In genomic region chr15:63277044-63277892, GRCh38 we compare ENCODE assay signal across 8 cellular contexts. TPM values are rescaled to one million over a fixed set of nuclear protein-coding genes. Genes with fewer than 3 reads are reported as not detected.
A peak's percentile ranks its signal among the peaks of the same experiment; 100 is the strongest.
DNase-seq lines count a peak whose midpoint lies in the region; ATAC-seq lines count a peak whose summit lies in the region.

APH1B (plus strand) TSS chr15:63277605; CDS start chr15:63277624, 19 bp downstream.

- H3K27ac ChIP-seq in cingulate gyrus (ENCODE audit: low read depth, low read length): peak within 1 kb of the TSS; percentile 85

- CTCF ChIA-PET in activated CD4-positive, alpha-beta T cell treated with anti-CD3 and anti-CD28 coated beads for 36 hours (lab: Charles Lee): interaction anchor here (3.2 kb wide), 1 partner anchor 11 kb away, joined by 10 read pairs; no protein-coding TSS in a partner anchor

- ATAC-seq in HG03039 (IDR thresholded peaks at IDR 0.05; ENCODE audit: unreplicated experiment) (peak; percentile 71), left colon (peak; percentile 89)
- ATAC-seq in activated CD4-positive, alpha-beta T cell treated with anti-CD3 and anti-CD28 coated beads for 36 hours: peak; percentile 83

- H3K27me3 Mint-ChIP-seq in activated CD4-positive, alpha-beta T cell treated with anti-CD3 and anti-CD28 coated beads for 36 hours: no peaks in the 10 kb centered on the region

- intact Hi-C loops in activated CD4-positive, alpha-beta T cell treated with anti-CD3 and anti-CD28 coated beads for 36 hours (cut with DNase I, micrococcal nuclease): loop anchor here (1.0 to 5.0 kb wide), 5 partner anchors 88 to 229 kb away; partner anchors contain the start of genes RAB8B (in 2 of the 2), RPS27L (in 2 of the 2) and LACTB (in 1 of the 2)
- intact Hi-C loops in left colon (cut with DNase I, micrococcal nuclease): no loop called here

- DNase-seq in NCI-H2107 (lab: John Stamatoyannopoulos, UW) (peak; percentile 56), NCI-H2107 treated with DMSO at 0.1 percent for 48 hours (lab: John Stamatoyannopoulos, UW; ENCODE audit: unreplicated experiment) (no peak), NCI-H345 (lab: John Stamatoyannopoulos, UW) (peak; percentile 64), left colon (peak; percentile 85 to 90)
- peak; percentile 80 for DNase-seq in activated CD4-positive, alpha-beta T cell treated with anti-CD3 and anti-CD28 coated beads for 36 hours
- peak; percentile 68 to 80 for DNase-seq in stimulated activated CD4-positive, alpha-beta T cell treated with anti-CD3 and anti-CD28 coated beads, Interleukin-2, amount 100 ng/mL, for 24 hours

- H3K4me3 Mint-ChIP-seq in activated CD4-positive, alpha-beta T cell treated with anti-CD3 and anti-CD28 coated beads for 36 hours: peak within 1 kb of the TSS; percentile 78

- H3K9me3 Mint-ChIP-seq in activated CD4-positive, alpha-beta T cell treated with anti-CD3 and anti-CD28 coated beads for 36 hours (ENCODE audit: low read depth): no peaks in the 10 kb centered on the region

- peaks cover 29% of the 10 kb centered on the region for H3K4me1 Mint-ChIP-seq in activated CD4-positive, alpha-beta T cell treated with anti-CD3 and anti-CD28 coated beads for 36 hours

- peaks cover 6% of the 10 kb centered on the region for H3K36me3 Mint-ChIP-seq in activated CD4-positive, alpha-beta T cell treated with anti-CD3 and anti-CD28 coated beads for 36 hours (ENCODE audit: low read depth)

- POLR2A ChIA-PET in activated CD4-positive, alpha-beta T cell treated with anti-CD3 and anti-CD28 coated beads for 36 hours (lab: Charles Lee): interaction anchor here (0.9 kb wide), 1 partner anchor 82 kb away, joined by 5 read pairs; no protein-coding TSS in a partner anchor

- peak within 1 kb of the TSS; percentile 88 for H3K27ac Mint-ChIP-seq in activated CD4-positive, alpha-beta T cell treated with anti-CD3 and anti-CD28 coated beads for 36 hours

RNA-seq across cellular contexts. Expression of gene APH1B, which starts in this region (rescaled TPM):
- total RNA-seq in activated CD4-positive, alpha-beta T cell treated with anti-CD3 and anti-CD28 coated beads for 36 hours: 1 to 10 TPM; 6.5 to 7.8 TPM
- 1 to 10 TPM; 6.1 to 9.1 TPM for total RNA-seq in left colon

Comparison
In these comparisons a context has a peak if more than half of its experiments do, and no peak if none do; other contexts are left out.
1. intact Hi-C loops: an anchor here in activated CD4-positive, alpha-beta T cell treated with anti-CD3 and anti-CD28 coated beads for 36 hours (1.0 to 5.0 kb wide); none called in left colon.